Comparison of ENCODE assay signal across 19 cellular contexts in genomic region chr1:234845836-234846235, GRCh38.
A peak's percentile ranks its signal among the peaks of the same experiment; 100 is the strongest.
DNase-seq lines count a peak whose midpoint lies in the region; ATAC-seq and TF ChIP-seq lines count a peak whose summit lies in the region.
"Had no signal": no experiment of that assay in that cellular context is flagged by ENCODE, and none has a peak within 500 bp of the region (broad histone marks: within the 10 kb centered on the region; RNA-seq: fewer than 3 reads in every experiment).

No MANE protein-coding gene starts in this region.

- no peaks in the 10 kb centered on the region for H3K79me2 ChIP-seq in hepatocyte

- H4K20me1 ChIP-seq in hepatocyte (ENCODE audit: insufficient read depth, poor library complexity, severe bottlenecking), result no peaks in the 10 kb centered on the region

- H3K4me3 Mint-ChIP-seq in activated naive CD4-positive, alpha-beta T cell treated with anti-CD3 and anti-CD28 coated beads, Interleukin-2, amount 50 U/mL, for 24 hours, result peak overlapping the region; percentile 34
- no peak overlapping the region for H3K4me3 Mint-ChIP-seq in activated naive CD8-positive, alpha-beta T cell treated with anti-CD3 and anti-CD28 coated beads, Interleukin-2, amount 50 U/mL, for 24 hours

- peak overlapping the region; percentile 48 for H3K27ac Mint-ChIP-seq in activated naive CD4-positive, alpha-beta T cell treated with anti-CD3 and anti-CD28 coated beads, Interleukin-2, amount 50 U/mL, for 24 hours
- peak overlapping the region; percentile 97 for H3K27ac Mint-ChIP-seq in activated naive CD8-positive, alpha-beta T cell treated with anti-CD3 and anti-CD28 coated beads, Interleukin-2, amount 50 U/mL, for 24 hours

- no peaks in the 10 kb centered on the region for H3K9me2 ChIP-seq in hepatocyte (replicated peaks; ENCODE audit: insufficient read depth)

- no peak for DNase-seq in activated naive CD4-positive, alpha-beta T cell treated with anti-CD3 and anti-CD28 coated beads, Interleukin-2, amount 50 U/mL, for 16 hours
- no peak for DNase-seq in Panc1 (ENCODE audit: low read depth, low spot score)
- DNase-seq in activated naive CD8-positive, alpha-beta T cell treated with anti-CD3 and anti-CD28 coated beads, Interleukin-2, amount 50 U/mL, for 24 hours, result no peak
- DNase-seq in DMS53 (lab: John Stamatoyannopoulos, UW), result no peak
- DNase-seq in hepatocyte (ENCODE audit: low spot score), result no peak
- DNase-seq: activated CD4-positive, CD25-positive, alpha-beta regulatory T cell treated with anti-CD3 and anti-CD28 coated beads, Interleukin-2, amount 50 U/mL, for 72 hours; HCEC 1CT; NCI-H1417; NCI-H2171 treated with DMSO at 0.1 percent for 48 hours; NCI-H69; OCI-M1; pancreas; right lobe of liver; SIG-M5; stomach; upper lobe of right lung had no signal

- TF ChIP-seq CTCF in Panc1 (IDR thresholded peaks at IDR 0.05) (no peak), hepatocyte (IDR thresholded peaks at IDR 0.05; ENCODE audit: poor library complexity) (no peak)

- H3K36me3 ChIP-seq in Panc1 (ENCODE audit: control insufficient read depth, insufficient read depth, low read length) (no peaks in the 10 kb centered on the region), hepatocyte (replicated peaks; ENCODE audit: insufficient read depth, low read depth) (no peaks in the 10 kb centered on the region)
- H3K36me3 ChIP-seq: ascending aorta, pancreas, right lobe of liver, stomach, upper lobe of right lung had no signal

- H2AFZ ChIP-seq in hepatocyte, result no peak overlapping the region

- peaks cover 83% of the 10 kb centered on the region for H3K4me1 Mint-ChIP-seq in activated naive CD4-positive, alpha-beta T cell treated with anti-CD3 and anti-CD28 coated beads, Interleukin-2, amount 50 U/mL, for 24 hours
- peaks cover 92% of the 10 kb centered on the region for H3K4me1 Mint-ChIP-seq in activated naive CD8-positive, alpha-beta T cell treated with anti-CD3 and anti-CD28 coated beads, Interleukin-2, amount 50 U/mL, for 24 hours

- BruUV-seq in Panc1 (replicated peaks; lab: Mats Ljungman, UMichigan), result no TSS peak

- H3K27ac ChIP-seq in Panc1 (ENCODE audit: low read length) (peak overlapping the region; percentile 24; the same call in 1 of the 2 replicates), hepatocyte (no peak overlapping the region)
- H3K27ac ChIP-seq: ascending aorta, right lobe of liver, upper lobe of right lung had no signal

- H3K4me2 ChIP-seq in hepatocyte, result no peak overlapping the region

- ATAC-seq in Panc1 (no peak), GM21526 (IDR thresholded peaks at IDR 0.05; ENCODE audit: low FRiP score, unreplicated experiment) (no peak)
- ATAC-seq in activated naive CD8-positive, alpha-beta T cell treated with anti-CD3 and anti-CD28 coated beads, Interleukin-2, amount 50 U/mL, for 24 hours, result no peak

- H3K4me1 ChIP-seq in Panc1 (ENCODE audit: control insufficient read depth, insufficient read depth, low read length), result peaks cover 8% of the 10 kb centered on the region
- H3K4me1 ChIP-seq in hepatocyte (ENCODE audit: insufficient read depth), result no peaks in the 10 kb centered on the region
- H3K4me1 ChIP-seq: ascending aorta had no signal

- intact Hi-C loops in Panc1 (cut with micrococcal nuclease; ENCODE audit: unreplicated experiment), result no loop called here

- POLR2A ChIA-PET in Panc1 (lab: Charles Lee), result no interaction called here

- in situ Hi-C loops in Panc1 (cut with HindIII; ENCODE audit: low pct_unique_long_range_greater_than_20kb, low sequenced_read_pairs), result no loop called here

- H3K4me3 ChIP-seq in Panc1 (ENCODE audit: low read depth in 2 of 2, low read length in 2 of 2) (no peak overlapping the region), hepatocyte (no peak overlapping the region)
- H3K4me3 ChIP-seq: ascending aorta, pancreas, right lobe of liver, stomach, upper lobe of right lung had no signal

- CTCF ChIA-PET in Panc1 (lab: Charles Lee), result no interaction called here

- no peaks in the 10 kb centered on the region for H3K27me3 Mint-ChIP-seq in activated naive CD4-positive, alpha-beta T cell treated with anti-CD3 and anti-CD28 coated beads, Interleukin-2, amount 50 U/mL, for 24 hours
- H3K27me3 Mint-ChIP-seq in activated naive CD8-positive, alpha-beta T cell treated with anti-CD3 and anti-CD28 coated beads, Interleukin-2, amount 50 U/mL, for 24 hours, result peaks cover 4% of the 10 kb centered on the region

- H3K9me3 Mint-ChIP-seq in activated naive CD4-positive, alpha-beta T cell treated with anti-CD3 and anti-CD28 coated beads, Interleukin-2, amount 50 U/mL, for 24 hours, result no peaks in the 10 kb centered on the region
- H3K9me3 Mint-ChIP-seq in activated naive CD8-positive, alpha-beta T cell treated with anti-CD3 and anti-CD28 coated beads, Interleukin-2, amount 50 U/mL, for 24 hours, result no peaks in the 10 kb centered on the region

- H3K36me3 Mint-ChIP-seq in activated naive CD4-positive, alpha-beta T cell treated with anti-CD3 and anti-CD28 coated beads, Interleukin-2, amount 50 U/mL, for 24 hours, result no peaks in the 10 kb centered on the region
- peaks cover 2% of the 10 kb centered on the region for H3K36me3 Mint-ChIP-seq in activated naive CD8-positive, alpha-beta T cell treated with anti-CD3 and anti-CD28 coated beads, Interleukin-2, amount 50 U/mL, for 24 hours (ENCODE audit: low read depth)

- 90% methylated on average over 2 of the region's 2 CpGs for WGBS in hepatocyte (ENCODE audit: low lambda C conversion rate, missing lambda C conversion rate)

- H3K9me3 ChIP-seq in Panc1 (ENCODE audit: control insufficient read depth, insufficient read depth, low read depth, low read length), result no peaks in the 10 kb centered on the region
- H3K9me3 ChIP-seq in hepatocyte (ENCODE audit: low read depth), result no peaks in the 10 kb centered on the region
- H3K9me3 ChIP-seq: ascending aorta, pancreas, right lobe of liver, stomach, upper lobe of right lung had no signal

- H3K27me3 ChIP-seq in Panc1 (ENCODE audit: control insufficient read depth, insufficient read depth, low read length) (no peaks in the 10 kb centered on the region), hepatocyte (no peaks in the 10 kb centered on the region)
- H3K27me3 ChIP-seq: ascending aorta, pancreas, right lobe of liver, stomach, upper lobe of right lung had no signal
